ENCODE assay signal across 8 cellular contexts in the genomic region with DNA sequence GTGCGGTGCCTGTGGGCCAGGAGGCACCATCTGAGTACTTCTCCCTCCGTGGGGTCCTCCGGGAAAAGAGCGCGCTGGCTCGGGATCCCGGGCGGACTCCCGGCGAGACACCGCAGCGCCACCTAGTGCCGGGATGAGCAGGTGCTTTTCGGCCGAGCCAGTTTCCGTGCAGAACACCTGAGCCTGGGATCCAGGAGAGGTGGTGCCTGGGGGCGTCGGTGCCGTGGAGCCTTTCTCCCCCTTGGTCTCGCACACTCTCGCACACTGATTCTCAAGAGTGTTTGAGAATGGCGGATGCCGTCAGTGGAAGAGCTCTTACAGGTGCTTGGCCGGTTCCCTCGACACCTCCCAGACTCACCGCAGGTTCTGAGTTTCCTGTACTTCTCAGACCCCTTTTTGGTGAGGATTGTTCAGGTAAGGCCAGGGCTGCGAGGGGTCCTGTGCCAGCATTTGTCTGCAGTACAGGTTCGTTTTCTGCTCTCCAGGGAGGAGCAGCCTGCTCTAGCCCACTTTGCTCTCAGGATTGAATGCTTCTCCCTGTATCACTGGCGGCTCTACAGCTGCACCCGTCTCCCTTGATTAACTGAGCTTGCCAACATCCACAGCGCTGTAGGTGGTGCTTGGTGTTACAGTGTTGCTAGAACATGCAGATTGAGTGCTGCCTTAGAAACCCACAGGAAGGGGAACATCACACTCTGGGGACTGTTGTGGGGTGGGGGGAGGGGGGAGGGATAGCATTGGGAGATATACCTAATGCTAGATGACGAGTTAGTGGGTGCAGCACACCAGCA. TPM values are rescaled to one million over a fixed set of nuclear protein-coding genes. Genes with fewer than 3 reads are reported as not detected.
A peak's percentile ranks its signal among the peaks of the same experiment; 100 is the strongest.
DNase-seq lines count a peak whose midpoint lies in the region; ATAC-seq and TF ChIP-seq lines count a peak whose summit lies in the region.

No MANE protein-coding gene starts in this region.

- 22% methylated on average over 20 of the region's 32 CpGs for WGBS in right lobe of liver (ENCODE audit: insufficient coverage, low coverage, low lambda C conversion rate, missing lambda C conversion rate)

- DNase-seq in BJ (ENCODE audit: low read depth), result no peak
- peak; percentile 33 for DNase-seq in HK-2 (ENCODE audit: unreplicated experiment)
- peak; percentile 22 for DNase-seq in T-helper 2 cell treated with Interferon-gamma antibody and Interleukin-4, amounts not matched to agents 5 μg/mL and 100 μg/mL, for 36 hours (ENCODE audit: low spot score)
- no peak for DNase-seq in chondrocyte (ENCODE audit: low spot score)
- peak; percentile 70 to 78 (median 78) for DNase-seq in right lobe of liver
- DNase-seq in stimulated activated effector memory CD8-positive, alpha-beta T cell treated with anti-CD3 and anti-CD28 coated beads, Interleukin-12 subunit alpha, Interleukin-12 subunit beta, amount 100 ng/mL, for 72 hours (ENCODE audit: low spot score in 2 of 2), result peak; percentile 35 to 65
- no peak for DNase-seq in OCI-M1 (lab: John Stamatoyannopoulos, UW)

- H3K9me3 Mint-ChIP-seq in T-helper 2 cell treated with Interferon-gamma antibody and Interleukin-4, amounts not matched to agents 5 μg/mL and 100 μg/mL, for 36 hours, result no peaks in the 10 kb centered on the region
- H3K9me3 Mint-ChIP-seq in chondrocyte (ENCODE audit: low read depth), result no peaks in the 10 kb centered on the region
- no peaks in the 10 kb centered on the region for H3K9me3 Mint-ChIP-seq in stimulated activated effector memory CD8-positive, alpha-beta T cell treated with anti-CD3 and anti-CD28 coated beads, Interleukin-12 subunit alpha, Interleukin-12 subunit beta, amount 100 ng/mL, for 72 hours

- intact Hi-C loops in right lobe of liver (cut with DNase I), result no loop called here

- no peak for TF ChIP-seq POLR2A in right lobe of liver (IDR thresholded peaks at IDR 0.05)

- H3K36me3 ChIP-seq in BJ (ENCODE audit: control insufficient read depth, insufficient read depth, low read length), result peaks cover 2% of the 10 kb centered on the region; the same call in 1 of the 2 replicates
- H3K36me3 ChIP-seq in right lobe of liver, result no peaks in the 10 kb centered on the region

- TF ChIP-seq CTCF in BJ (IDR thresholded peaks at IDR 0.05; ENCODE audit: insufficient read depth, low read depth, low read length) (peak; percentile 96), chondrocyte (IDR thresholded peaks at IDR 0.05) (peak; percentile 90), right lobe of liver (IDR thresholded peaks at IDR 0.05) (peak; percentile 67 to 93 (median 88))

- peaks cover 2% of the 10 kb centered on the region for H3K4me1 Mint-ChIP-seq in T-helper 2 cell treated with Interferon-gamma antibody and Interleukin-4, amounts not matched to agents 5 μg/mL and 100 μg/mL, for 36 hours (ENCODE audit: low read depth)
- peaks cover 8% of the 10 kb centered on the region for H3K4me1 Mint-ChIP-seq in chondrocyte (ENCODE audit: low read depth)
- peaks cover 29% of the 10 kb centered on the region for H3K4me1 Mint-ChIP-seq in stimulated activated effector memory CD8-positive, alpha-beta T cell treated with anti-CD3 and anti-CD28 coated beads, Interleukin-12 subunit alpha, Interleukin-12 subunit beta, amount 100 ng/mL, for 72 hours

- POLR2A ChIA-PET in BJ (lab: Charles Lee), result no interaction called here

- H3K27me3 ChIP-seq in BJ (ENCODE audit: control insufficient read depth, insufficient read depth, low read length) (no peaks in the 10 kb centered on the region), right lobe of liver (no peaks in the 10 kb centered on the region)

- no peak overlapping the region for H3K27ac Mint-ChIP-seq in T-helper 2 cell treated with Interferon-gamma antibody and Interleukin-4, amounts not matched to agents 5 μg/mL and 100 μg/mL, for 36 hours
- no peak overlapping the region for H3K27ac Mint-ChIP-seq in chondrocyte (ENCODE audit: unreplicated experiment)
- peak overlapping the region; percentile 58 for H3K27ac Mint-ChIP-seq in stimulated activated effector memory CD8-positive, alpha-beta T cell treated with anti-CD3 and anti-CD28 coated beads, Interleukin-12 subunit alpha, Interleukin-12 subunit beta, amount 100 ng/mL, for 72 hours

- H3K27ac ChIP-seq in right lobe of liver, result no peak overlapping the region

- H3K9me3 ChIP-seq in right lobe of liver, result no peaks in the 10 kb centered on the region

- CTCF ChIA-PET in BJ (lab: Yijun Ruan, JAX), result interaction anchor here (0.6 to 2.8 kb wide), 12 partner anchors 9 to 427 kb away, joined by 3 to 10 read pairs (median 4); no protein-coding TSS in a partner anchor

- H3K4me3 Mint-ChIP-seq in T-helper 2 cell treated with Interferon-gamma antibody and Interleukin-4, amounts not matched to agents 5 μg/mL and 100 μg/mL, for 36 hours, result no peak overlapping the region
- no peak overlapping the region for H3K4me3 Mint-ChIP-seq in chondrocyte (ENCODE audit: unreplicated experiment)
- H3K4me3 Mint-ChIP-seq in stimulated activated effector memory CD8-positive, alpha-beta T cell treated with anti-CD3 and anti-CD28 coated beads, Interleukin-12 subunit alpha, Interleukin-12 subunit beta, amount 100 ng/mL, for 72 hours, result peak overlapping the region; percentile 40

- H3K4me1 ChIP-seq in right lobe of liver, result peaks cover 0 to 22% (median 9%) of the 10 kb centered on the region in 4 donors

- ATAC-seq in right lobe of liver (peak; percentile 49 to 55 (median 52)), HG02623 (IDR thresholded peaks at IDR 0.05; ENCODE audit: unreplicated experiment) (no peak)
- ATAC-seq in stimulated activated effector memory CD8-positive, alpha-beta T cell treated with anti-CD3 and anti-CD28 coated beads, Interleukin-12 subunit alpha, Interleukin-12 subunit beta, amount 100 ng/mL, for 72 hours, result peak; percentile 68

- H3K36me3 Mint-ChIP-seq in T-helper 2 cell treated with Interferon-gamma antibody and Interleukin-4, amounts not matched to agents 5 μg/mL and 100 μg/mL, for 36 hours (ENCODE audit: low read depth), result peaks cover 14% of the 10 kb centered on the region
- peaks cover 3% of the 10 kb centered on the region for H3K36me3 Mint-ChIP-seq in chondrocyte (ENCODE audit: low read depth)
- peaks cover 26% of the 10 kb centered on the region for H3K36me3 Mint-ChIP-seq in stimulated activated effector memory CD8-positive, alpha-beta T cell treated with anti-CD3 and anti-CD28 coated beads, Interleukin-12 subunit alpha, Interleukin-12 subunit beta, amount 100 ng/mL, for 72 hours

- H3K4me3 ChIP-seq in BJ (ENCODE audit: low read depth, low read length) (no peak overlapping the region), right lobe of liver (no peak overlapping the region)

- no peaks in the 10 kb centered on the region for H3K27me3 Mint-ChIP-seq in T-helper 2 cell treated with Interferon-gamma antibody and Interleukin-4, amounts not matched to agents 5 μg/mL and 100 μg/mL, for 36 hours (ENCODE audit: low read depth)
- H3K27me3 Mint-ChIP-seq in chondrocyte (ENCODE audit: low read depth), result no peaks in the 10 kb centered on the region

RNA-seq across cellular contexts. Expression of a gene that starts 23.4 kb away (rescaled TPM):
- polyA plus RNA-seq in BJ (2011; rRNA removed), result 18.4 and 38.6 TPM in 2 replicates
- 27.3 and 31.0 TPM in 2 replicates for polyA minus RNA-seq in BJ (2011; rRNA and poly(A)+ RNA removed)
- total RNA-seq in chondrocyte (53.7 to 62.9 TPM (median 59.8 TPM) in 3 replicates), right lobe of liver (10 to 100 TPM; 28.0 to 55.7 (median 41.3) TPM)

RNA-seq across cellular contexts. Expression of a gene that starts 39.8 kb away (rescaled TPM):
- 1.1 and 1.2 TPM in 2 replicates for polyA plus RNA-seq in BJ (2011; rRNA removed)
- 1.5 and 2.0 TPM in 2 replicates for polyA minus RNA-seq in BJ (2011; rRNA and poly(A)+ RNA removed)
- total RNA-seq in chondrocyte (16.2 to 20.5 TPM (median 19.0 TPM) in 3 replicates), right lobe of liver (10 to 100 TPM; 29.6 to 61.6 (median 45.5) TPM)

RNA-seq across cellular contexts. Expression of a gene that starts 58.7 kb away (rescaled TPM):
- polyA plus RNA-seq in BJ (2011; rRNA removed), result 24.0 and 24.9 TPM in 2 replicates
- polyA minus RNA-seq in BJ (2011; rRNA and poly(A)+ RNA removed), result 10.6 and 13.7 TPM in 2 replicates
- total RNA-seq in chondrocyte (23.0 to 27.4 TPM (median 23.3 TPM) in 3 replicates), right lobe of liver (10 to 100 TPM in 4 of 6 experiments, 1 to 10 TPM in 2; 7.6 to 24.8 (median 14.3) TPM)

Comparison
In these comparisons a context has a peak if more than half of its experiments do, and no peak if none do; other contexts are left out.
1. DNase-seq: peak in HK-2 (single experiment), T-helper 2 cell treated with Interferon-gamma antibody and Interleukin-4, amounts not matched to agents 5 μg/mL and 100 μg/mL, for 36 hours (single experiment), right lobe of liver (3 of 3) and stimulated activated effector memory CD8-positive, alpha-beta T cell treated with anti-CD3 and anti-CD28 coated beads, Interleukin-12 subunit alpha, Interleukin-12 subunit beta, amount 100 ng/mL, for 72 hours (2 of 2); none in BJ (single experiment), chondrocyte (single experiment) and OCI-M1 (single experiment).
2. Peak in every context shown above with its lines, with median percentiles within 50 percentile points of each other: CTCF ChIP-seq.